In the genomic region with DNA sequence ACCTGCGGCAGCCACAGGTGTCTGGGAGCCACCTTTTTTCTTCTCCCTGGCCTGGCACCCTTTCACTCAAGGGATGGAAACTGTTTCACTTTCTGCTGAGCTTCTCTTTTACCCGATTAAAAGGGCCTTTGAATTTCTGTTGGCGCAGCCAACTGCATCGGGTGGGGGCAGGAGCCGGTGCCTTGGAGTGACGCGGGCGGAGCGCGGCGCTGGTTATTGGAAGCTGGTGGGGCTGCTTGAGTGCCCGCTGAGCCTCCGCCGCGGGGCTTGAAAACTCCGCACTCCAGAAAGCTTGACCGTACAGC, we compare ENCODE assay signal across 8 cellular contexts. TPM values are rescaled to one million over a fixed set of nuclear protein-coding genes. Genes with fewer than 3 reads are reported as not detected.
DNase-seq lines count a peak whose midpoint lies in the region; ATAC-seq and TF ChIP-seq lines count a peak whose summit lies in the region.

No MANE protein-coding gene starts in this region.

- CTCF ChIA-PET in activated CD8-positive, alpha-beta memory T cell treated with anti-CD3 and anti-CD28 coated beads, Interleukin-2, amount 10 ng/mL, durations not matched to agents 7 days and 5 days (lab: Charles Lee), result interaction anchor here (0.6 to 1.3 kb wide), 6 partner anchors 32 to 102 kb away, joined by 3 to 4 read pairs (median 3); no protein-coding TSS in a partner anchor

- H3K4me3 ChIP-seq in epithelial cell of proximal tubule (ENCODE audit: low read depth, low read length), result peak overlapping the region; percentile 95

- peaks cover 12% of the 10 kb centered on the region for H3K27me3 Mint-ChIP-seq in activated CD8-positive, alpha-beta memory T cell treated with anti-CD3 and anti-CD28 coated beads, Interleukin-2, amount 10 ng/mL, durations not matched to agents 7 days and 5 days
- H3K27me3 Mint-ChIP-seq in mesothelial cell of epicardium (ENCODE audit: low read depth), result peaks cover 12% of the 10 kb centered on the region

- DNase-seq in NCI-H82 (lab: John Stamatoyannopoulos, UW) (peak; percentile 41), NCI-H82 treated with DMSO at 0.1 percent for 48 hours (lab: John Stamatoyannopoulos, UW; ENCODE audit: unreplicated experiment) (no peak), NCI-H460 (ENCODE audit: extremely low read depth, low read depth) (peak; percentile 29), epithelial cell of proximal tubule (ENCODE audit: low read depth) (no peak), mesothelial cell of epicardium (ENCODE audit: low spot score in 2 of 2, unreplicated experiment in 2 of 2) (no peak)
- DNase-seq in activated CD8-positive, alpha-beta memory T cell treated with anti-CD3 and anti-CD28 coated beads, Interleukin-2, amount 10 ng/mL, durations not matched to agents 7 days and 5 days, result peak; percentile 52
- DNase-seq in stimulated activated naive CD8-positive, alpha-beta T cell treated with anti-CD3 and anti-CD28 coated beads, Interleukin-15, Interleukin-2, amounts not matched to agents 100 U/mL and 50 U/mL, for 24 hours, result peak; percentile 42

- peak; percentile 49 for ATAC-seq in HG02885 (IDR thresholded peaks at IDR 0.05; ENCODE audit: poor library complexity, unreplicated experiment)
- peak; percentile 70 for ATAC-seq in activated CD8-positive, alpha-beta memory T cell treated with anti-CD3 and anti-CD28 coated beads, Interleukin-2, amount 10 ng/mL, durations not matched to agents 7 days and 5 days
- ATAC-seq in stimulated activated naive CD8-positive, alpha-beta T cell treated with anti-CD3 and anti-CD28 coated beads, Interleukin-15, Interleukin-2, amounts not matched to agents 100 U/mL and 50 U/mL, for 24 hours, result peak; percentile 66

- H3K4me3 Mint-ChIP-seq in activated CD8-positive, alpha-beta memory T cell treated with anti-CD3 and anti-CD28 coated beads, Interleukin-2, amount 10 ng/mL, durations not matched to agents 7 days and 5 days, result peak overlapping the region; percentile 81
- H3K4me3 Mint-ChIP-seq in mesothelial cell of epicardium, result peak overlapping the region; percentile 91

- H3K27ac Mint-ChIP-seq in activated CD8-positive, alpha-beta memory T cell treated with anti-CD3 and anti-CD28 coated beads, Interleukin-2, amount 10 ng/mL, durations not matched to agents 7 days and 5 days, result no peak overlapping the region
- H3K27ac Mint-ChIP-seq in mesothelial cell of epicardium, result peak overlapping the region; percentile 98

- H3K4me1 Mint-ChIP-seq in activated CD8-positive, alpha-beta memory T cell treated with anti-CD3 and anti-CD28 coated beads, Interleukin-2, amount 10 ng/mL, durations not matched to agents 7 days and 5 days, result peaks cover 9% of the 10 kb centered on the region
- H3K4me1 Mint-ChIP-seq in mesothelial cell of epicardium, result peaks cover 26% of the 10 kb centered on the region

- peak; percentile 4 for TF ChIP-seq CTCF in epithelial cell of proximal tubule (conservative IDR thresholded peaks at IDR 0.05; ENCODE audit: low read depth, low read length)
- TF ChIP-seq CTCF in mesothelial cell of epicardium (IDR thresholded peaks at IDR 0.05; ENCODE audit: unreplicated experiment), result no peak

- no peaks in the 10 kb centered on the region for H3K9me3 Mint-ChIP-seq in activated CD8-positive, alpha-beta memory T cell treated with anti-CD3 and anti-CD28 coated beads, Interleukin-2, amount 10 ng/mL, durations not matched to agents 7 days and 5 days (ENCODE audit: low read depth)
- no peaks in the 10 kb centered on the region for H3K9me3 Mint-ChIP-seq in mesothelial cell of epicardium

- H3K36me3 Mint-ChIP-seq in activated CD8-positive, alpha-beta memory T cell treated with anti-CD3 and anti-CD28 coated beads, Interleukin-2, amount 10 ng/mL, durations not matched to agents 7 days and 5 days, result no peaks in the 10 kb centered on the region
- no peaks in the 10 kb centered on the region for H3K36me3 Mint-ChIP-seq in mesothelial cell of epicardium

RNA-seq across cellular contexts. Expression of a gene that starts 52.0 kb away (rescaled TPM):
- 6.2 and 6.5 TPM in 2 replicates for total RNA-seq in NCI-H460 (2014; rRNA removed; shearing (Covaris generic))
- 21.5 and 29.8 TPM in 2 replicates for polyA plus RNA-seq in NCI-H460 (2014; cell fraction: nucleus; rRNA removed)
- total RNA-seq in activated CD8-positive, alpha-beta memory T cell treated with anti-CD3 and anti-CD28 coated beads, Interleukin-2, amount 10 ng/mL, durations not matched to agents 7 days and 5 days, result 10 to 100 TPM; 16.9 to 17.6 TPM
- total RNA-seq in epithelial cell of proximal tubule, result 260 and 335 TPM in 2 replicates
- 56.5 to 58.0 TPM (median 57.9 TPM) in 3 replicates for total RNA-seq in mesothelial cell of epicardium

Comparison
In these comparisons a context has a peak if more than half of its experiments do, and no peak if none do; other contexts are left out.
1. DNase-seq: peak in NCI-H82 (single experiment), NCI-H460 (single experiment), activated CD8-positive, alpha-beta memory T cell treated with anti-CD3 and anti-CD28 coated beads, Interleukin-2, amount 10 ng/mL, durations not matched to agents 7 days and 5 days (single experiment) and stimulated activated naive CD8-positive, alpha-beta T cell treated with anti-CD3 and anti-CD28 coated beads, Interleukin-15, Interleukin-2, amounts not matched to agents 100 U/mL and 50 U/mL, for 24 hours (single experiment); none in NCI-H82 treated with DMSO at 0.1 percent for 48 hours (single experiment), epithelial cell of proximal tubule (single experiment) and mesothelial cell of epicardium (0 of 2).
2. Peak in every context shown above with its lines, with median percentiles within 50 percentile points of each other: ATAC-seq.